In genomic region chr2:125424386-125424785, GRCh38 we compare ENCODE assay signal across 1 cellular context.
TF ChIP-seq lines count a peak whose summit lies in the region.

No MANE protein-coding gene starts in this region.

TF ChIP-seq in IMR-90, 13 proteins besides CTCF, POLR2A, EP300 and RAD21:
- TF ChIP-seq USF2 (IDR thresholded peaks at IDR 0.05; ENCODE audit: low read depth, low read length) (no peak), CHD1 (IDR thresholded peaks at IDR 0.05; ENCODE audit: low read depth, low read length) (no peak), CEBPB (IDR thresholded peaks at IDR 0.05; ENCODE audit: low read depth, low read length) (no peak), MAZ (IDR thresholded peaks at IDR 0.05; ENCODE audit: borderline replicate concordance, low read depth, low read length) (no peak), SMC3 (IDR thresholded peaks at IDR 0.05; ENCODE audit: low read depth, low read length) (no peak), RCOR1 (IDR thresholded peaks at IDR 0.05; ENCODE audit: insufficient replicate concordance, low read length) (no peak), BHLHE40 (IDR thresholded peaks at IDR 0.05; ENCODE audit: low read depth, low read length) (no peak), MAFK (IDR thresholded peaks at IDR 0.05; ENCODE audit: low read depth, low read length) (no peak), ELK1 (IDR thresholded peaks at IDR 0.05; ENCODE audit: borderline replicate concordance, low read depth, low read length) (no peak), FOS (IDR thresholded peaks at IDR 0.05; ENCODE audit: low read depth, low read length) (no peak), MXI1 (IDR thresholded peaks at IDR 0.05; ENCODE audit: borderline replicate concordance, low read depth, low read length) (no peak), NFE2L2 (IDR thresholded peaks at IDR 0.05; ENCODE audit: low read depth, low read length) (no peak), RFX5 (IDR thresholded peaks at IDR 0.05; ENCODE audit: low read depth, low read length) (no peak)
